8 cellular contexts compared by ENCODE assay signal in the genomic region with DNA sequence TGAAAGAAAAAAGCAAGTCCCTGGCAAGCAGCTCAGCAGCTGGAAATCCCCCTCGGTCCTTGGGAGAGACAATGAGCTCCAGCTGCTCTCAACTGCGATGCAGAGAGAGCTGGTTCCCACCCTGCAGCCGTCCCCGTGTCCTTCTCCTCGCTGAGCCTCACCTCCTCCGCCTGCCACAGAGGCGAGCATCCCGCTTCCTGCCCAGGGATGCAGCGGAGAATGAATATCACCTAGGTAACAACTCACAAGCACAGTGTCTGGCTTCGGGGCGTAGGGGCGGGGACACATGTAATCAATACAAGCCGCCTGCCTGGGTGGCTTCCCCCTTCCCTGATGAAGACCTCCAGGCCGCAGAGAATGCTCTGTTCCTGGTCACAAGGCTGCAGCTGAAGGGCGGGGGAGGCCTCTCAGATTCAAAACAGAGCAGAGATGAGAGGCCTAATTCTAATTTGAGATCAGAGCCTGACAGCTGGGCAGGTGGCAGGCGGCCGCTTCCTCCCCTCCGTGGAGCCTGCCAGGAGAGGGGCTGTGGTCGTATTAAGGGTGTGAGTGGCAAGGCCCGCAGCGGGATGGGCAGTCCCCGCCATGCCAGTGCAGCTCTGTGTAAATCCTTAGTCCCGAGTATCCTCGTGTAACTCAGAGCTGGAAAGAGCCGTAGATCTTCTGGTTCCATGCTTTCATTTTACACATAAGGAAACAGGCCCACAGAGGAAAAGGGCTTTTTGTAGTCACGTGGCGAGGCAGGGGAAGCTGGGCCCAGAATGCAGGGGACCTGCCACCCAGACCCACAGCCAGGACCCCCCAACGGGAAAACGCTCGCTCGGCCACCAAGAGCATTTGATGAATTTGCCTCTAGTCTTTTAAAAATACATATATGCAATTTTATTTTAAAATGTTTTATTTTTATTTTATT. TPM values are rescaled to one million over a fixed set of nuclear protein-coding genes. Genes with fewer than 3 reads are reported as not detected.
DNase-seq lines count a peak whose midpoint lies in the region; ATAC-seq and TF ChIP-seq lines count a peak whose summit lies in the region.

No MANE protein-coding gene starts in this region.

- peak overlapping the region; percentile 48 for H3K4me3 ChIP-seq in neural cell (ENCODE audit: low read length)
- no peak overlapping the region for H3K4me3 ChIP-seq in mammary epithelial cell (replicated peaks in 1 of 3; ENCODE audit: insufficient read depth in 1 of 3, low read depth in 2 of 3, low read length in 3 of 3)

- 76% methylated on average over 30 of the region's 31 CpGs for WGBS in mammary epithelial cell (ENCODE audit: low coverage, missing lambda C conversion rate)

- TF ChIP-seq CTCF in GM13976 (IDR thresholded peaks at IDR 0.05; ENCODE audit: borderline replicate concordance, control extremely low read depth, extremely low read depth, insufficient read depth, missing control alignments) (no peak), neural cell (IDR thresholded peaks at IDR 0.05; ENCODE audit: poor library complexity, severe bottlenecking) (peak; percentile 22), mammary epithelial cell (conservative IDR thresholded peaks at IDR 0.05 in 1 of 2, IDR thresholded peaks at IDR 0.05 in 1 of 2; ENCODE audit: extremely low read depth in 1 of 2, insufficient read depth in 1 of 2, low read depth in 1 of 2, low read length in 2 of 2) (no peak)

- peak; percentile 55 for TF ChIP-seq RAD21 in neural cell (conservative IDR thresholded peaks at IDR 0.05)

- H3K9ac ChIP-seq in neural cell (ENCODE audit: low read length) (peak overlapping the region; percentile 73), mammary epithelial cell (ENCODE audit: insufficient read depth, low read length) (no peak overlapping the region)

- dilution Hi-C loops in mammary epithelial cell (cut with HindIII; ENCODE audit: low sequenced_read_pairs) = no loop called here

- peak overlapping the region; percentile 10 for H3K4me2 ChIP-seq in neural cell (ENCODE audit: low read length)
- H3K4me2 ChIP-seq in mammary epithelial cell (ENCODE audit: insufficient read depth, low read depth, low read length) = no peak overlapping the region

- BruUV-seq in mammary epithelial cell (replicated peaks; lab: Mats Ljungman, UMichigan) = no TSS peak

- CTCF ChIA-PET in mammary epithelial cell (lab: Charles Lee; ENCODE audit: low non-redundant PET) = no interaction called here

- H3F3A ChIP-seq in neural cell (ENCODE audit: insufficient read depth, low read length, poor library complexity, severe bottlenecking) = no peaks in the 10 kb centered on the region

- in situ Hi-C loops in GM13976 (cut with MboI; ENCODE audit: low sequenced_read_pairs, unreplicated experiment) = loop anchor here (5.0 kb wide), 1 partner anchor 110 kb away; no protein-coding TSS in a partner anchor
- in situ Hi-C loops in mammary epithelial cell (cut with MboI; ENCODE audit: low sequenced_read_pairs in 2 of 2) = loop anchor here in 1 of 2 donors (25.0 kb wide), 1 partner anchor 350 kb away; no protein-coding TSS in a partner anchor

- peaks cover 6% of the 10 kb centered on the region for H3K4me1 ChIP-seq in mammary epithelial cell (ENCODE audit: insufficient read depth, low read length)

- no peaks in the 10 kb centered on the region for H3K9me3 ChIP-seq in neural cell (ENCODE audit: low read length)
- H3K9me3 ChIP-seq in mammary epithelial cell (replicated peaks; ENCODE audit: insufficient read depth, low read length) = no peaks in the 10 kb centered on the region

- H3K27ac ChIP-seq in neural cell (ENCODE audit: low read length) = peak overlapping the region; percentile 93
- H3K27ac ChIP-seq in mammary epithelial cell (ENCODE audit: insufficient read depth, low read depth, low read length) = no peak overlapping the region

- peak; percentile 80 for TF ChIP-seq EP300 in neural cell (conservative IDR thresholded peaks at IDR 0.05; ENCODE audit: poor library complexity, severe bottlenecking)

- peak; percentile 43 for ATAC-seq in GM21825 (IDR thresholded peaks at IDR 0.05; ENCODE audit: unreplicated experiment)
- no peak for ATAC-seq in left colon

- H3K79me2 ChIP-seq in neural cell (replicated peaks; ENCODE audit: insufficient read depth, low read length) (no peaks in the 10 kb centered on the region), mammary epithelial cell (ENCODE audit: insufficient read depth, low read length) (no peaks in the 10 kb centered on the region)

- no peaks in the 10 kb centered on the region for H3K36me3 ChIP-seq in neural cell (ENCODE audit: insufficient read depth, low read length)
- H3K36me3 ChIP-seq in mammary epithelial cell (ENCODE audit: insufficient read depth, low read length) = no peaks in the 10 kb centered on the region

- intact Hi-C loops in mammary epithelial cell (cut with micrococcal nuclease) (no loop called here), left colon (cut with DNase I, micrococcal nuclease) (no loop called here)

- H4K20me1 ChIP-seq in neural cell (ENCODE audit: insufficient read depth) (no peaks in the 10 kb centered on the region), mammary epithelial cell (ENCODE audit: insufficient read depth, low read length) (no peaks in the 10 kb centered on the region)

- no peaks in the 10 kb centered on the region for H3K9me2 ChIP-seq in neural cell (ENCODE audit: insufficient read depth, low read length)

- DNase-seq in GM13976 (ENCODE audit: low spot score) (peak; percentile 74), NCI-H187 treated with DMSO at 0.1 percent for 48 hours (lab: John Stamatoyannopoulos, UW) (peak; percentile 39), mammary epithelial cell (no peak), left colon (no peak), AG20443 (ENCODE audit: low spot score) (no peak)
- DNase-seq in central memory CD4-positive, alpha-beta T cell = peak; percentile 30

- H3K27me3 ChIP-seq in neural cell (ENCODE audit: insufficient read depth, low read depth, low read length) = no peaks in the 10 kb centered on the region
- H3K27me3 ChIP-seq in mammary epithelial cell (ENCODE audit: insufficient read depth, low read length) = no peaks in the 10 kb centered on the region

- peak overlapping the region; percentile 84 for H2AFZ ChIP-seq in neural cell (ENCODE audit: low read depth, low read length)
- H2AFZ ChIP-seq in mammary epithelial cell (ENCODE audit: low read depth, low read length) = no peak overlapping the region

TF ChIP-seq in neural cell, 6 proteins besides CTCF, POLR2A, EP300 and RAD21:
- TF ChIP-seq EZH2 (IDR thresholded peaks at IDR 0.05; ENCODE audit: borderline replicate concordance, insufficient read depth, low read length, poor library complexity, severe bottlenecking) (no peak), POLR2AphosphoS5 (IDR thresholded peaks at IDR 0.05) (peak; percentile 94), TAF1 (IDR thresholded peaks at IDR 0.05; ENCODE audit: low read depth) (peak; percentile 28), SMC3 (conservative IDR thresholded peaks at IDR 0.05; ENCODE audit: poor library complexity) (peak; percentile 48), MXI1 (conservative IDR thresholded peaks at IDR 0.05; ENCODE audit: poor library complexity, severe bottlenecking) (peak; percentile 74)
- TF ChIP-seq, protein P1, sequence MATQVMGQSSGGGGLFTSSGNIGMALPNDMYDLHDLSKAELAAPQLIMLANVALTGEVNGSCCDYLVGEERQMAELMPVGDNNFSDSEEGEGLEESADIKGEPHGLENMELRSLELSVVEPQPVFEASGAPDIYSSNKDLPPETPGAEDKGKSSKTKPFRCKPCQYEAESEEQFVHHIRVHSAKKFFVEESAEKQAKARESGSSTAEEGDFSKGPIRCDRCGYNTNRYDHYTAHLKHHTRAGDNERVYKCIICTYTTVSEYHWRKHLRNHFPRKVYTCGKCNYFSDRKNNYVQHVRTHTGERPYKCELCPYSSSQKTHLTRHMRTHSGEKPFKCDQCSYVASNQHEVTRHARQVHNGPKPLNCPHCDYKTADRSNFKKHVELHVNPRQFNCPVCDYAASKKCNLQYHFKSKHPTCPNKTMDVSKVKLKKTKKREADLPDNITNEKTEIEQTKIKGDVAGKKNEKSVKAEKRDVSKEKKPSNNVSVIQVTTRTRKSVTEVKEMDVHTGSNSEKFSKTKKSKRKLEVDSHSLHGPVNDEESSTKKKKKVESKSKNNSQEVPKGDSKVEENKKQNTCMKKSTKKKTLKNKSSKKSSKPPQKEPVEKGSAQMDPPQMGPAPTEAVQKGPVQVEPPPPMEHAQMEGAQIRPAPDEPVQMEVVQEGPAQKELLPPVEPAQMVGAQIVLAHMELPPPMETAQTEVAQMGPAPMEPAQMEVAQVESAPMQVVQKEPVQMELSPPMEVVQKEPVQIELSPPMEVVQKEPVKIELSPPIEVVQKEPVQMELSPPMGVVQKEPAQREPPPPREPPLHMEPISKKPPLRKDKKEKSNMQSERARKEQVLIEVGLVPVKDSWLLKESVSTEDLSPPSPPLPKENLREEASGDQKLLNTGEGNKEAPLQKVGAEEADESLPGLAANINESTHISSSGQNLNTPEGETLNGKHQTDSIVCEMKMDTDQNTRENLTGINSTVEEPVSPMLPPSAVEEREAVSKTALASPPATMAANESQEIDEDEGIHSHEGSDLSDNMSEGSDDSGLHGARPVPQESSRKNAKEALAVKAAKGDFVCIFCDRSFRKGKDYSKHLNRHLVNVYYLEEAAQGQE (IDR thresholded peaks at IDR 0.05; ENCODE audit: borderline replicate concordance) = peak; percentile 78

RNA-seq across cellular contexts. Expression of a gene that starts 24.3 kb away (rescaled TPM):
- polyA plus RNA-seq in neural cell (3.8 TPM in 1 of 2 replicates, not detected in the other), mammary epithelial cell (not detected)
- polyA minus RNA-seq in neural cell (not detected in 2 replicates), mammary epithelial cell (not detected)
- total RNA-seq in mammary epithelial cell (not detected), left colon (not detected)

RNA-seq across cellular contexts. Expression of a gene that starts 29.4 kb away (rescaled TPM):
- polyA plus RNA-seq in neural cell (1.3 TPM in 1 of 2 replicates, not detected in the other), mammary epithelial cell (not detected)
- polyA minus RNA-seq in neural cell (not detected in 2 replicates), mammary epithelial cell (not detected)
- total RNA-seq in mammary epithelial cell (not detected), left colon (10 to 100 TPM in 1 of 2 donors, under 1 TPM in 1; 0.46 to 86.3 TPM)

Comparison
In these comparisons a context has a peak if more than half of its experiments do, and no peak if none do; other contexts are left out.
1. DNase-seq: peak in GM13976 (single experiment), NCI-H187 treated with DMSO at 0.1 percent for 48 hours (single experiment) and central memory CD4-positive, alpha-beta T cell (single experiment); none in mammary epithelial cell (single experiment), left colon (0 of 2) and AG20443 (single experiment).